ENCODE assay signal across 1 cellular context in the genomic region with DNA sequence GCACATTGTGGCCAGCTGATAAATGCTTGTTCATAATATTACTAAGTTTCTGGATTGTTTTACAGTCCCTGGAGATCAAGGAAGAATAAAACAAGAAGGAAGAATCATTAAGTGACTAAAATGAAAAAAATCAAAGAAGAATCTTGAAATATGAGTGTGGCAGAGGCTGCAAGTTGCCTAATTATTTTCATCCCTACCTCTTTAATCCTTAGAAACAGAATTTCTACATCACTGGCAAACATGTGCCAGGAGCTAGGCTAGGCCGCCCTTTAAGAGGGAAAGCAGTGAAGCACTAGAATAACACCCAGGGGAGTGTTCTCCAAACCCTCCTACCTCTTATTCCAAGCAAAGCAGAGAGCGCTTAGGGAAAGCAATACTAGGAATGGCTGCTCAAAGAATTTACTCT.
TF ChIP-seq lines count a peak whose summit lies in the region.

No MANE protein-coding gene starts in this region.

TF ChIP-seq in HCT116, 20 proteins besides CTCF, POLR2A, EP300 and RAD21:
- TF ChIP-seq REST (IDR thresholded peaks at IDR 0.05; ENCODE audit: low read depth) (no peak), TCF7L2 (IDR thresholded peaks at IDR 0.05; ENCODE audit: borderline replicate concordance, extremely low read depth, insufficient read depth, insufficient read length) (no peak), JUND (IDR thresholded peaks at IDR 0.05) (no peak), EZH2phosphoT487 (IDR thresholded peaks at IDR 0.05; ENCODE audit: borderline replicate concordance) (no peak), CBX3 (IDR thresholded peaks at IDR 0.05; ENCODE audit: low read depth) (no peak)
